8 cellular contexts compared by ENCODE assay signal in the genomic region with DNA sequence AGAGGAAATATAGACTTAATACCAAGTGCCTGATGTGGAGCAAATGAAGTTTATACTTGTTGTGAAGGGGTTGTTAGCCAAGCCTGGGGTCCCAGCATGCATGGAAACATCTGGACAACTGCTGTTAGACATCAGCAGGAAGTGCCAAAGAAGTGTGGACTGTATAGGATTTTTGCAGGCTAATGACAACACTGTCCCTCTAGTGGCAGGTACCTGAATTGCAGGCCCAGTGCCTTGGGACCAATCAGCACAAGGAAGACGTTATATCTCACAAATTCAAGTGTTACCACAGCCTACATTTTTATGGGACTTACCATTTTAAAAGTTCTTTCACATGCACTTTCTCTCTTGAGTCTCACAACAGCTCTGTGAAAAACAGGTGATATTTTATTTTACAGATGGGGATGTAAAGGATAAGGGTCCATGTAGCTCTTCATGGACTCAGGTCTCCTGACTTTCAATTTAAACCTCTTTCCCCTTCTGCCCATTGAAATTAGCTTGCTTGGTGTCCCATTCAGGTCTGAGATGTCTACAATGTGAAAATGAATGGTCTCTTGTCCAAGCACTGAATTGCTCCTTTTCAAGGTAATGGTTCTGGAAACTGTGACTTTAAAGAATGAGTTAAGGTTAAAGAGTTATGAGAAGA.
DNase-seq lines count a peak whose midpoint lies in the region; ATAC-seq, FAIRE-seq and TF ChIP-seq lines count a peak whose summit lies in the region.

No MANE protein-coding gene starts in this region.

- no peak for TF ChIP-seq POLR2A in K562 (conservative IDR thresholded peaks at IDR 0.05)

- H3K27me3 ChIP-seq in K562 (ENCODE audit: control insufficient read depth in 2 of 2, insufficient read depth in 2 of 2, low read length in 2 of 2) = peaks cover 0 to 8% of the 10 kb centered on the region in 2 experiments; a peak in 2 of 5 replicates

- peak; percentile 99 for TF ChIP-seq CTCF in GM12864 (IDR thresholded peaks at IDR 0.05; ENCODE audit: low read depth, low read length, missing control alignments)
- TF ChIP-seq CTCF in K562 (IDR thresholded peaks at IDR 0.05 in 2 of 3, conservative IDR thresholded peaks at IDR 0.05 in 1 of 3; ENCODE audit: insufficient read depth in 2 of 3, low read depth in 1 of 3, low read length in 3 of 3) = peak; percentile 75 to 97 (median 89)

- BruUV-seq in K562 (replicated peaks; lab: Mats Ljungman, UMichigan) = no TSS peak

- no peak overlapping the region for H3K4me3 ChIP-seq in GM12864 (ENCODE audit: low read depth, low read length)
- H3K4me3 ChIP-seq in K562 = no peak overlapping the region

- intact Hi-C loops in K562 (cut with micrococcal nuclease) = loop anchor here (5.0 kb wide), 1 partner anchor 236 kb away; no protein-coding TSS in a partner anchor
- intact Hi-C loops in left colon (cut with DNase I, micrococcal nuclease) = loop anchor here in 1 of 2 donors (5.0 kb wide), 1 partner anchor 236 kb away; no protein-coding TSS in a partner anchor

- peak; percentile 98 for FAIRE-seq in K562 (lab: Jason Lieb, UNC)

- no peak overlapping the region for H3K9ac ChIP-seq in K562 (ENCODE audit: insufficient read depth in 1 of 2, low read depth in 2 of 2, low read length in 2 of 2)

- H4K20me1 ChIP-seq in K562 (replicated peaks; ENCODE audit: control insufficient read depth, insufficient read depth, low read length) = no peaks in the 10 kb centered on the region

- peak; percentile 93 for ATAC-seq in K562
- peak; percentile 77 for ATAC-seq in left colon

- peak; percentile 54 to 73 for TF ChIP-seq RAD21 in K562 (CRISPR knock-in tag; conservative IDR thresholded peaks at IDR 0.05 in 1 of 2, IDR thresholded peaks at IDR 0.05 in 1 of 2)

- no peak overlapping the region for H3K4me2 ChIP-seq in K562 (ENCODE audit: insufficient read depth, low read length)

- TF ChIP-seq EP300 in K562 (IDR thresholded peaks at IDR 0.05; ENCODE audit: low read length) = no peak

- POLR2A ChIA-PET in K562 (lab: Yijun Ruan, JAX) = interaction anchor here (0.6 kb wide), 1 partner anchor 230 kb away, joined by 3 read pairs; no protein-coding TSS in a partner anchor

- in situ Hi-C loops in K562 (cut with MboI) = no loop called here

- WGBS in K562 (ENCODE audit: insufficient coverage, low coverage, missing lambda C conversion rate) = 9% methylated on average over 1 of the region's 1 CpG

- no peak overlapping the region for H2AFZ ChIP-seq in K562 (ENCODE audit: low read depth, low read length)

- CTCF ChIA-PET in K562 (lab: Yijun Ruan, JAX; ENCODE audit: low intra/inter-chr PET ratio) = interaction anchor here (0.6 kb wide), 1 partner anchor 260 kb away, joined by 4 read pairs; no protein-coding TSS in a partner anchor

- H3K79me2 ChIP-seq in K562 (ENCODE audit: control insufficient read depth, insufficient read depth, low read length) = no peaks in the 10 kb centered on the region

- H3K9me1 ChIP-seq in K562 (ENCODE audit: control insufficient read depth, insufficient read depth, low read length) = no peaks in the 10 kb centered on the region

- peak; percentile 41 for DNase-seq in GM12864 (ENCODE audit: low read depth)
- DNase-seq in HuH-7 (ENCODE audit: low spot score) = peak; percentile 18
- DNase-seq in T-helper 9 cell = peak; percentile 45
- DNase-seq in K562 (ENCODE audit: extremely low read depth in 1 of 4, low spot score in 3 of 4) = peak; percentile 66 to 75 (median 70)
- DNase-seq in left colon = peak; percentile 32 to 78
- DNase-seq in stimulated activated CD8-positive, alpha-beta memory T cell treated with anti-CD3 and anti-CD28 coated beads, Interleukin-2, amount 100 ng/mL, for 1 hour (ENCODE audit: low read depth in 2 of 2) = peak; percentile 9 to 11
- DNase-seq in GOT3 (lab: John Stamatoyannopoulos, UW) = no peak
- DNase-seq in NCI-H2171 treated with DMSO at 0.1 percent for 48 hours (lab: John Stamatoyannopoulos, UW) = no peak

- H3K9me3 ChIP-seq in K562 (replicated peaks; ENCODE audit: control insufficient read depth, insufficient read depth, low read depth, low read length) = no peaks in the 10 kb centered on the region; the same call in 1 of the 2 replicates

- H3K4me1 ChIP-seq in K562 (replicated peaks in 1 of 2; ENCODE audit: control insufficient read depth in 2 of 2, insufficient read depth in 2 of 2, low read length in 2 of 2) = peaks cover 0 to 6% of the 10 kb centered on the region in 2 experiments; a peak in 2 of 5 replicates

- H3K27ac ChIP-seq in K562 (ENCODE audit: extremely low read depth, low read depth, low read length) = no peak overlapping the region

- no peaks in the 10 kb centered on the region for H3K36me3 ChIP-seq in K562 (ENCODE audit: control insufficient read depth, insufficient read depth, low read length)

TF ChIP-seq in K562, 482 proteins besides CTCF, POLR2A, EP300 and RAD21 (continues in another document):
- TF ChIP-seq MED1 (CRISPR knock-in tag; IDR thresholded peaks at IDR 0.05; ENCODE audit: borderline replicate concordance) (no peak), BHLHE40 (IDR thresholded peaks at IDR 0.05; ENCODE audit: low read length) (peak; percentile 44; the same call in 1 of the 2 replicates), ZZZ3 (IDR thresholded peaks at IDR 0.05) (no peak), CREM (IDR thresholded peaks at IDR 0.05; ENCODE audit: low read depth) (peak; percentile 56), CBX3 (IDR thresholded peaks at IDR 0.05; ENCODE audit: borderline replicate concordance in 1 of 2, low read length in 2 of 2) (peak in 1 of 2 experiments; percentile 90; a peak in 2 of 3 replicates), TBL1XR1 (IDR thresholded peaks at IDR 0.05; ENCODE audit: low read length in 2 of 2) (0 out of 4 replicates have a peak, but pooled peaks of 1 of the 2 experiments have one; percentile 20), ZNF609 (CRISPR knock-in tag; IDR thresholded peaks at IDR 0.05; ENCODE audit: borderline replicate concordance) (no peak), DEAF1 (CRISPR knock-in tag; IDR thresholded peaks at IDR 0.05) (0 out of 2 replicates have a peak, but pooled peaks have one; percentile 27), ATF1 (CRISPR knock-in tag; IDR thresholded peaks at IDR 0.05) (no peak), ATF1 (tag; IDR thresholded peaks at IDR 0.05) (peak; percentile 21; the same call in 1 of the 2 replicates), GATAD2B (IDR thresholded peaks at IDR 0.05; ENCODE audit: borderline replicate concordance) (0 out of 2 replicates have a peak, but pooled peaks have one; percentile 32)

Comparison
In these comparisons a context has a peak if more than half of its experiments do, and no peak if none do; other contexts are left out.
1. DNase-seq: peak in GM12864 (single experiment), HuH-7 (single experiment), T-helper 9 cell (single experiment), K562 (4 of 4), left colon (2 of 2) and stimulated activated CD8-positive, alpha-beta memory T cell treated with anti-CD3 and anti-CD28 coated beads, Interleukin-2, amount 100 ng/mL, for 1 hour (2 of 2); none in GOT3 (single experiment) and NCI-H2171 treated with DMSO at 0.1 percent for 48 hours (single experiment).